Comparison of ENCODE assay signal across 8 cellular contexts in genomic region chr16:56848056-56848936, GRCh38. TPM values are rescaled to one million over a fixed set of nuclear protein-coding genes. Genes with fewer than 3 reads are reported as not detected.
DNase-seq lines count a peak whose midpoint lies in the region; ATAC-seq and TF ChIP-seq lines count a peak whose summit lies in the region.

No MANE protein-coding gene starts in this region.

- H3K4me3 ChIP-seq in SJSA1 = no peak overlapping the region
- no peak overlapping the region for H3K4me3 ChIP-seq in fibroblast of pulmonary artery (replicated peaks; ENCODE audit: low read depth, low read length)

- no peak for ATAC-seq in GM19324 (IDR thresholded peaks at IDR 0.05; ENCODE audit: low FRiP score, unreplicated experiment)
- ATAC-seq in GM19455 (IDR thresholded peaks at IDR 0.05; ENCODE audit: unreplicated experiment) = no peak

- peaks cover 8% of the 10 kb centered on the region for H3K36me3 ChIP-seq in SJSA1

- no peaks in the 10 kb centered on the region for H3K27me3 ChIP-seq in SJSA1 (replicated peaks)

- no peaks in the 10 kb centered on the region for H3K9me3 ChIP-seq in SJSA1 (replicated peaks)

- H3K4me1 ChIP-seq in SJSA1 (replicated peaks) = peaks cover 46% of the 10 kb centered on the region

- peak overlapping the region; percentile 14; the same call in 1 of the 2 replicates for H3K27ac ChIP-seq in SJSA1

- peak; percentile 60 for DNase-seq in GM03348 (ENCODE audit: low spot score)
- DNase-seq in SJSA1 (ENCODE audit: low read depth in 1 of 2, low spot score in 2 of 2) = peak in 1 of 2 experiments; percentile 21
- DNase-seq in fibroblast of pulmonary artery (ENCODE audit: low read depth) = peak; percentile 74
- DNase-seq in putamen (ENCODE audit: low spot score) = peak; percentile 25
- no peak for DNase-seq in 8988T
- DNase-seq in NCI-H1436 treated with DMSO at 0.1 percent for 48 hours (lab: John Stamatoyannopoulos, UW) = no peak

- no peak for TF ChIP-seq CTCF in fibroblast of pulmonary artery (IDR thresholded peaks at IDR 0.05; ENCODE audit: low read length, missing control alignments)

RNA-seq across cellular contexts. Expression of gene SLC12A3, which starts 16.7 kb away (rescaled TPM):
- not detected in 2 replicates for total RNA-seq in SJSA1 (2014; rRNA removed; shearing (Covaris generic))

Comparison
In these comparisons a context has a peak if more than half of its experiments do, and no peak if none do; other contexts are left out.
1. DNase-seq: peak in GM03348 (single experiment), fibroblast of pulmonary artery (single experiment) and putamen (single experiment); none in 8988T (single experiment) and NCI-H1436 treated with DMSO at 0.1 percent for 48 hours (single experiment).